Comparison of ENCODE assay signal across 19 cellular contexts in genomic region chr2:61530365-61531148, GRCh38. TPM values are rescaled to one million over a fixed set of nuclear protein-coding genes. Genes with fewer than 3 reads are reported as not detected.
A peak's percentile ranks its signal among the peaks of the same experiment; 100 is the strongest.
DNase-seq lines count a peak whose midpoint lies in the region; ATAC-seq and TF ChIP-seq lines count a peak whose summit lies in the region.
"Had no signal": no experiment of that assay in that cellular context is flagged by ENCODE, and none has a peak within 500 bp of the region (broad histone marks: within the 10 kb centered on the region; RNA-seq: fewer than 3 reads in every experiment).

No MANE protein-coding gene starts in this region.

- H3K27ac ChIP-seq in breast epithelium (peak overlapping the region in 1 of 2 donors; percentile 10), parathyroid adenoma (peak overlapping the region; percentile 76)
- H3K27ac ChIP-seq: tibial nerve had no signal

- H3K4me2 ChIP-seq in Loucy (ENCODE audit: low read depth, low read length, poor library complexity, severe bottlenecking) (peak overlapping the region; percentile 81), parathyroid adenoma (ENCODE audit: low read length) (no peak overlapping the region)

- H3K9me3 ChIP-seq in breast epithelium: no peaks in the 10 kb centered on the region
- H3K9me3 ChIP-seq in Loucy (ENCODE audit: insufficient read depth, low read depth, low read length): no peaks in the 10 kb centered on the region
- H3K9me3 ChIP-seq in parathyroid adenoma (ENCODE audit: control insufficient read depth, low read length): no peaks in the 10 kb centered on the region
- H3K9me3 ChIP-seq: heart right ventricle, tibial nerve had no signal

- TF ChIP-seq CTCF in MCF 10A (IDR thresholded peaks at IDR 0.05; ENCODE audit: unreplicated experiment): no peak
- no peak for TF ChIP-seq CTCF in breast epithelium (IDR thresholded peaks at IDR 0.05)
- TF ChIP-seq CTCF in Loucy (conservative IDR thresholded peaks at IDR 0.05; ENCODE audit: low read length): no peak
- TF ChIP-seq CTCF in parathyroid adenoma (IDR thresholded peaks at IDR 0.05): no peak

- no peak overlapping the region for H3K4me3 Mint-ChIP-seq in MCF 10A (ENCODE audit: unreplicated experiment)
- H3K4me3 Mint-ChIP-seq in effector memory CD8-positive, alpha-beta T cell: peak overlapping the region in 1 of 2 donors; percentile 37
- H3K4me3 Mint-ChIP-seq: activated CD4-positive, alpha-beta memory T cell treated with anti-CD3 and anti-CD28 coated beads, Interleukin-2, amount 10 ng/mL, durations not matched to agents 7 days and 5 days; T-helper 1 cell treated with Interleukin-12 subunit alpha and Interleukin-12 subunit beta and Interleukin-4 antibody, amounts not matched to agents 30 μg/mL and 1 μg/mL, for 36 hours had no signal

- H3K9ac ChIP-seq in Loucy (ENCODE audit: low read depth, low read length, poor library complexity, severe bottlenecking): peak overlapping the region; percentile 6
- H3K9ac ChIP-seq in parathyroid adenoma: no peak overlapping the region

- BruUV-seq in MCF 10A (replicated peaks; lab: Mats Ljungman, UMichigan): no TSS peak

- DNase-seq in MCF 10A (ENCODE audit: unreplicated experiment) (no peak), breast epithelium (ENCODE audit: low spot score in 2 of 2) (no peak), inferior parietal cortex (ENCODE audit: extremely low spot score) (no peak)
- no peak for DNase-seq in effector memory CD8-positive, alpha-beta T cell
- no peak for DNase-seq in activated effector memory CD4-positive, alpha-beta T cell treated with anti-CD3 and anti-CD28 coated beads, Interleukin-2, amount 50 U/mL, for 16 hours
- DNase-seq: activated CD4-positive, alpha-beta memory T cell treated with anti-CD3 and anti-CD28 coated beads, Interleukin-2, amount 10 ng/mL, durations not matched to agents 7 days and 5 days; activated naive CD4-positive, alpha-beta T cell treated with Interleukin-2 at 50 U/mL for 16 hours; caudate nucleus; DMS53; heart right ventricle; NCI-H1092 treated with DMSO at 0.1 percent for 48 hours; NCI-H2227 treated with DMSO at 0.1 percent for 48 hours; PC-9; stimulated activated CD4-positive, alpha-beta T cell treated with anti-CD3 and anti-CD28 coated beads, Interleukin-15, amount 100 ng/mL, for 24 hours had no signal

- POLR2A ChIA-PET in MCF 10A (lab: Yijun Ruan, JAX): interaction anchor here (0.9 to 1.2 kb wide), 2 partner anchors 8 to 11 kb away, joined by 3 to 5 read pairs; no protein-coding TSS in a partner anchor

- H3K27me3 ChIP-seq in breast epithelium (no peaks in the 10 kb centered on the region), Loucy (ENCODE audit: insufficient read depth, low read length, poor library complexity, severe bottlenecking) (no peaks in the 10 kb centered on the region), parathyroid adenoma (ENCODE audit: control insufficient read depth, insufficient read depth, low read length) (no peaks in the 10 kb centered on the region)
- H3K27me3 ChIP-seq: heart right ventricle, tibial nerve had no signal

- H3K36me3 ChIP-seq in breast epithelium (peaks cover 5% of the 10 kb centered on the region), Loucy (ENCODE audit: insufficient read depth, low read length) (peaks cover 34% of the 10 kb centered on the region), parathyroid adenoma (ENCODE audit: control insufficient read depth, insufficient read depth, low read length) (no peaks in the 10 kb centered on the region)

- CTCF ChIA-PET in MCF 10A (lab: Yijun Ruan, JAX): interaction anchor here (0.6 to 0.7 kb wide), 3 partner anchors 64 to 392 kb away, joined by 3 read pairs; no protein-coding TSS in a partner anchor

- H3F3A ChIP-seq in Loucy (ENCODE audit: low read depth): no peaks in the 10 kb centered on the region; the same call in 1 of the 2 replicates

- H3K9me2 ChIP-seq in Loucy (replicated peaks; ENCODE audit: low read depth, low read length): no peaks in the 10 kb centered on the region

- H3K27me3 Mint-ChIP-seq in MCF 10A (ENCODE audit: insufficient read depth, unreplicated experiment): no peaks in the 10 kb centered on the region
- no peaks in the 10 kb centered on the region for H3K27me3 Mint-ChIP-seq in effector memory CD8-positive, alpha-beta T cell
- H3K27me3 Mint-ChIP-seq: activated CD4-positive, alpha-beta memory T cell treated with anti-CD3 and anti-CD28 coated beads, Interleukin-2, amount 10 ng/mL, durations not matched to agents 7 days and 5 days had no signal

- ATAC-seq in effector memory CD8-positive, alpha-beta T cell (replicated peaks): no peak
- no peak for ATAC-seq in HG02970 (IDR thresholded peaks at IDR 0.05; ENCODE audit: low FRiP score, unreplicated experiment)

- peak overlapping the region; percentile 23 for H3K27ac Mint-ChIP-seq in MCF 10A (ENCODE audit: low read depth, unreplicated experiment)
- H3K27ac Mint-ChIP-seq in effector memory CD8-positive, alpha-beta T cell: peak overlapping the region; percentile 46 to 60
- H3K27ac Mint-ChIP-seq: activated CD4-positive, alpha-beta memory T cell treated with anti-CD3 and anti-CD28 coated beads, Interleukin-2, amount 10 ng/mL, durations not matched to agents 7 days and 5 days; T-helper 1 cell treated with Interleukin-12 subunit alpha and Interleukin-12 subunit beta and Interleukin-4 antibody, amounts not matched to agents 30 μg/mL and 1 μg/mL, for 36 hours had no signal

- H3K9me3 Mint-ChIP-seq in MCF 10A (ENCODE audit: unreplicated experiment): no peaks in the 10 kb centered on the region
- no peaks in the 10 kb centered on the region for H3K9me3 Mint-ChIP-seq in effector memory CD8-positive, alpha-beta T cell
- H3K9me3 Mint-ChIP-seq: activated CD4-positive, alpha-beta memory T cell treated with anti-CD3 and anti-CD28 coated beads, Interleukin-2, amount 10 ng/mL, durations not matched to agents 7 days and 5 days; T-helper 1 cell treated with Interleukin-12 subunit alpha and Interleukin-12 subunit beta and Interleukin-4 antibody, amounts not matched to agents 30 μg/mL and 1 μg/mL, for 36 hours had no signal

- peaks cover 69% of the 10 kb centered on the region for H3K36me3 Mint-ChIP-seq in MCF 10A (ENCODE audit: insufficient read depth, unreplicated experiment)
- peaks cover 52% of the 10 kb centered on the region for H3K36me3 Mint-ChIP-seq in effector memory CD8-positive, alpha-beta T cell (ENCODE audit: insufficient read depth)

- H3K4me1 Mint-ChIP-seq in MCF 10A (ENCODE audit: insufficient read depth, unreplicated experiment): no peaks in the 10 kb centered on the region
- H3K4me1 Mint-ChIP-seq in effector memory CD8-positive, alpha-beta T cell (ENCODE audit: low read depth in 2 of 2): peaks cover 20 to 61% of the 10 kb centered on the region in 2 donors

- H3K4me1 ChIP-seq in breast epithelium: no peaks in the 10 kb centered on the region
- peaks cover 61% of the 10 kb centered on the region for H3K4me1 ChIP-seq in Loucy (ENCODE audit: insufficient read depth, low read length, poor library complexity, severe bottlenecking)
- peaks cover 8% of the 10 kb centered on the region for H3K4me1 ChIP-seq in parathyroid adenoma

- H3K79me2 ChIP-seq in Loucy (ENCODE audit: insufficient read depth, low read length) (peaks cover 100% of the 10 kb centered on the region), parathyroid adenoma (peaks cover 31% of the 10 kb centered on the region)

- H4K20me1 ChIP-seq in Loucy (ENCODE audit: insufficient read depth, low read length, poor library complexity, severe bottlenecking): peaks cover 98% of the 10 kb centered on the region

- no peak overlapping the region for H2AFZ ChIP-seq in Loucy (ENCODE audit: low read length)
- no peak overlapping the region for H2AFZ ChIP-seq in parathyroid adenoma
- H2AFZ ChIP-seq: PC-9 had no signal

- H3K4me3 ChIP-seq in breast epithelium (no peak overlapping the region), Loucy (ENCODE audit: low read length, poor library complexity, severe bottlenecking) (peak overlapping the region; percentile 94), parathyroid adenoma (ENCODE audit: low read depth, low read length) (no peak overlapping the region)
- H3K4me3 ChIP-seq: heart right ventricle, PC-9, tibial nerve had no signal

- intact Hi-C loops in MCF 10A (cut with micrococcal nuclease) (loop anchor here (10.0 kb wide), 1 partner anchor 364 kb away; no protein-coding TSS in a partner anchor), breast epithelium (cut with DNase I; ENCODE audit: low total_unique reads) (no loop called here)

- TF ChIP-seq POLR2A in breast epithelium (IDR thresholded peaks at IDR 0.05): no peak

RNA-seq across cellular contexts. Expression of gene XPO1, which starts 7.6 kb away (rescaled TPM):
- total RNA-seq in MCF 10A (2022): 131 and 148 TPM in 2 replicates
- 100 to 1,000 TPM in 2 of 3 donors, 10 to 100 TPM in 1; 76.0 to 137 (median 129) TPM for total RNA-seq in breast epithelium

RNA-seq across cellular contexts. Expression of gene USP34, which starts 59.7 kb away (rescaled TPM):
- total RNA-seq in MCF 10A (2022) (101 and 105 TPM in 2 replicates), breast epithelium (100 to 1,000 TPM; 148 to 260 (median 189) TPM)
